9 cellular contexts compared by ENCODE assay signal in the genomic region with DNA sequence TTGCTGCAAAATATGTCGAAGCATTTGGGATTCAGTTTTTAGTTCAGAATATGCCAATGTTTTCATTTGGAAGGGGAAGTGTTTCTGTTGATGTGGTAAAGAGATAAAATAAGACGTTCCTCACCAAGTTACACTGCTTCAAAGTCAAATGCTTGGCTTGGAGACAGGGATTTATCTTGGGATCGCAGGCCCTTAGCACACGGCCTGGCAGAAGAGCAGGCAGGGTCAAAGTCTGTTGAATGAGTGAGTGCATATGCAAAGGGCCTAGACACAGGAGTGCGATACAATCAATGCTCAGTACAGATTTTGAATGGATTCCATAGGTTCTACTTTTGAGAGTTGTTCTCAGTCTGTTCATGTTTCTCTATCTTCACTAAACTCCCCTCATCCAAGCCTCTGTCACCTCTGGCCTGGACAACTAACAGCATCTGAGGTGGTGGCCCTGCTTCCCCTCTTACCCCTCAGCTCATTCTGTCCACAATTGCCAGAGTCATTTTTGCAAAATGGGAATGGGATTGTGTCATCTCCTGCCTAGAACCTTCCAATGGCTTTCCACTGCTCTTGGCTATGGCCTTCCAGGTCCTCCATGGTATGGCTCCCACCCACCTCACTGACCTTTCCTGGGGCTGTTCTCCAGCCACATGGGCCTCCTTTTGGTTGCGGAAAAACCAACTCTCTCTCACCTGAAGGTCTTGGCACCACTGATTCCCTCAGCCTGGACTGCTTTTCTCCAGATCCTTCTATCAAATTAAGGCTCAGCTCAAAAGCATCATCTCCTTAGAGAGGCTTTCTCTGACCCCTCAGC. TPM values are rescaled to one million over a fixed set of nuclear protein-coding genes. Genes with fewer than 3 reads are reported as not detected.
DNase-seq lines count a peak whose midpoint lies in the region; ATAC-seq and TF ChIP-seq lines count a peak whose summit lies in the region.
"Had no signal": no experiment of that assay in that cellular context is flagged by ENCODE, and none has a peak within 500 bp of the region (broad histone marks: within the 10 kb centered on the region; RNA-seq: fewer than 3 reads in every experiment).

No MANE protein-coding gene starts in this region.

- H3K4me1 ChIP-seq in DND-41 (ENCODE audit: insufficient read depth, low read length) (peaks cover 71% of the 10 kb centered on the region), psoas muscle (peaks cover 76% of the 10 kb centered on the region)

- peaks cover 16% of the 10 kb centered on the region for H3K27me3 Mint-ChIP-seq in endothelial cell (ENCODE audit: unreplicated experiment)

- peak overlapping the region; percentile 98 for H3K4me2 ChIP-seq in DND-41 (ENCODE audit: insufficient read depth, low read length)

- intact Hi-C loops in psoas muscle (cut with DNase I), result no loop called here

- H4K20me1 ChIP-seq in DND-41 (ENCODE audit: insufficient read depth, low read length), result peaks cover 57% of the 10 kb centered on the region

- H3K9me3 ChIP-seq in DND-41 (ENCODE audit: insufficient read depth, low read length, severe bottlenecking) (no peaks in the 10 kb centered on the region), psoas muscle (no peaks in the 10 kb centered on the region)
- H3K9me3 ChIP-seq: HAP-1 had no signal

- H3K36me3 Mint-ChIP-seq in endothelial cell (ENCODE audit: low read depth, unreplicated experiment), result peaks cover 10% of the 10 kb centered on the region

- H3K36me3 ChIP-seq in DND-41 (ENCODE audit: insufficient read depth, low read length) (peaks cover 50% of the 10 kb centered on the region), psoas muscle (ENCODE audit: insufficient read depth in 1 of 2, low read depth in 1 of 2) (no peaks in the 10 kb centered on the region)

- peak overlapping the region in 1 of 2 experiments; percentile 78; a peak in 1 of 4 replicates for H3K4me3 ChIP-seq in DND-41 (ENCODE audit: low read depth in 1 of 2, low read length in 2 of 2)
- H3K4me3 ChIP-seq in psoas muscle, result peak overlapping the region; percentile 86

- ATAC-seq in DND-41 (ENCODE audit: insufficient read depth, low read depth), result no peak
- no peak for ATAC-seq in psoas muscle
- no peak for ATAC-seq in GM21619 (IDR thresholded peaks at IDR 0.05; ENCODE audit: unreplicated experiment)

- H3K9me3 Mint-ChIP-seq in endothelial cell (ENCODE audit: unreplicated experiment), result no peaks in the 10 kb centered on the region

- WGBS in psoas muscle, 3 donors, result 37 to 45% (median 40%) methylated on average over 6 of the region's 6 CpGs

- peaks cover 68% of the 10 kb centered on the region for H3K79me2 ChIP-seq in DND-41 (ENCODE audit: insufficient read depth, low read length)

- H3K9ac ChIP-seq in DND-41 (ENCODE audit: low read depth, low read length), result peak overlapping the region; percentile 50; the same call in 1 of the 2 replicates

- H3K4me3 Mint-ChIP-seq in endothelial cell (ENCODE audit: unreplicated experiment), result peak overlapping the region; percentile 5

- H3K27ac ChIP-seq in DND-41 (ENCODE audit: low read length) (no peak overlapping the region), psoas muscle (peak overlapping the region; percentile 91)

- peaks cover 55% of the 10 kb centered on the region for H3K4me1 Mint-ChIP-seq in endothelial cell (ENCODE audit: unreplicated experiment)

- DNase-seq in DND-41, result no peak
- peak; percentile 72 for DNase-seq in OCI-M1 (lab: John Stamatoyannopoulos, UW)
- DNase-seq in endothelial cell (ENCODE audit: low spot score), result no peak
- DNase-seq in psoas muscle, result no peak
- no peak for DNase-seq in cerebellar nuclear complex (lab: John Stamatoyannopoulos, UW)
- DNase-seq in cerebellar cortex (ENCODE audit: low spot score), result no peak
- DNase-seq in globus pallidus (ENCODE audit: low spot score), result no peak

- no peaks in the 10 kb centered on the region for H3K27me3 ChIP-seq in DND-41 (ENCODE audit: insufficient read depth, low read length, poor library complexity)
- H3K27me3 ChIP-seq in psoas muscle (ENCODE audit: insufficient read depth in 3 of 3, low read length in 2 of 3), result no peaks in the 10 kb centered on the region

- H2AFZ ChIP-seq in DND-41 (ENCODE audit: low read depth, low read length), result no peak overlapping the region

- TF ChIP-seq CTCF in DND-41 (IDR thresholded peaks at IDR 0.05; ENCODE audit: borderline replicate concordance, extremely low read depth, low read length, poor library complexity, severe bottlenecking) (no peak), endothelial cell (IDR thresholded peaks at IDR 0.05; ENCODE audit: unreplicated experiment) (no peak), psoas muscle (IDR thresholded peaks at IDR 0.05) (no peak)

- H3K27ac Mint-ChIP-seq in endothelial cell (ENCODE audit: unreplicated experiment), result no peak overlapping the region

RNA-seq across cellular contexts. Expression of a gene that starts 3.2 kb away (rescaled TPM):
- 37.9 TPM for total RNA-seq in endothelial cell (ENCODE audit: unreplicated experiment)
- 10 to 100 TPM; 71.9 to 95.1 (median 83.1) TPM for total RNA-seq in psoas muscle
- 100 to 1,000 TPM in 2 of 3 donors, 10 to 100 TPM in 1; 98.9 to 122 (median 104) TPM for polyA plus RNA-seq in psoas muscle

RNA-seq across cellular contexts. Expression of a gene that starts 5.3 kb away (rescaled TPM):
- total RNA-seq in endothelial cell (ENCODE audit: unreplicated experiment) (58.1 TPM), psoas muscle (10 to 100 TPM; 18.3 to 24.5 (median 22.4) TPM)
- 10 to 100 TPM; 13.1 to 28.1 (median 15.3) TPM for polyA plus RNA-seq in psoas muscle
